ENCODE assay signal across 8 cellular contexts in genomic region chr2:87341601-87342014, GRCh38.
A peak's percentile ranks its signal among the peaks of the same experiment; 100 is the strongest.
DNase-seq lines count a peak whose midpoint lies in the region; ATAC-seq and TF ChIP-seq lines count a peak whose summit lies in the region.
"Not testable (repeated sequence)": the region's sequence is repeated elsewhere in the genome, so short reads cannot be mapped to it uniquely, and the experiment has no call there.

No MANE protein-coding gene starts in this region.

- H3K36me3 ChIP-seq in BJ (ENCODE audit: control insufficient read depth, insufficient read depth, low read length); parathyroid adenoma (ENCODE audit: control insufficient read depth, insufficient read depth, low read length): not testable (repeated sequence)

- H3K9ac ChIP-seq in parathyroid adenoma, result not testable (repeated sequence)

- not testable (repeated sequence) for H3K4me1 ChIP-seq in parathyroid adenoma

- not testable (repeated sequence) for H3K27ac Mint-ChIP-seq in T-helper 2 cell treated with Interferon-gamma antibody and Interleukin-4, amounts not matched to agents 5 μg/mL and 100 μg/mL, for 36 hours; effector memory CD8-positive, alpha-beta T cell

- H3K4me3 ChIP-seq in BJ (ENCODE audit: low read depth, low read length); parathyroid adenoma (ENCODE audit: low read depth, low read length): not testable (repeated sequence)

- not testable (repeated sequence) for H3K4me2 ChIP-seq in parathyroid adenoma (ENCODE audit: low read length)

- H2AFZ ChIP-seq in parathyroid adenoma, result not testable (repeated sequence)

- DNase-seq in BJ (ENCODE audit: low read depth) (peak; percentile 3), HT-29 (ENCODE audit: low spot score) (peak; percentile 35), islet precursor cell (peak; percentile 78)
- peak; percentile 61 for DNase-seq in T-helper 2 cell treated with Interferon-gamma antibody and Interleukin-4, amounts not matched to agents 5 μg/mL and 100 μg/mL, for 36 hours (ENCODE audit: low spot score)
- peak; percentile 55 for DNase-seq in activated effector memory CD4-positive, alpha-beta T cell treated with Interleukin-2 at 50 U/mL for 16 hours
- DNase-seq in effector memory CD8-positive, alpha-beta T cell, result peak; percentile 39 to 57 (median 47)
- DNase-seq in stimulated activated CD8-positive, alpha-beta memory T cell treated with anti-CD3 and anti-CD28 coated beads, Interleukin-15, amount 100 ng/mL, for 48 hours (ENCODE audit: low read depth in 2 of 2), result peak; percentile 4 to 49

- H3K27me3 Mint-ChIP-seq in T-helper 2 cell treated with Interferon-gamma antibody and Interleukin-4, amounts not matched to agents 5 μg/mL and 100 μg/mL, for 36 hours (ENCODE audit: low read depth); effector memory CD8-positive, alpha-beta T cell: not testable (repeated sequence)

- not testable (repeated sequence) for H3K36me3 Mint-ChIP-seq in T-helper 2 cell treated with Interferon-gamma antibody and Interleukin-4, amounts not matched to agents 5 μg/mL and 100 μg/mL, for 36 hours (ENCODE audit: low read depth); effector memory CD8-positive, alpha-beta T cell (ENCODE audit: insufficient read depth)

- not testable (repeated sequence) for H3K9me3 Mint-ChIP-seq in T-helper 2 cell treated with Interferon-gamma antibody and Interleukin-4, amounts not matched to agents 5 μg/mL and 100 μg/mL, for 36 hours; effector memory CD8-positive, alpha-beta T cell

- ATAC-seq in effector memory CD8-positive, alpha-beta T cell (replicated peaks), result not testable (repeated sequence)

- not testable (repeated sequence) for H3K27me3 ChIP-seq in BJ (ENCODE audit: control insufficient read depth, insufficient read depth, low read length); parathyroid adenoma (ENCODE audit: control insufficient read depth, insufficient read depth, low read length)

- TF ChIP-seq CTCF in BJ (IDR thresholded peaks at IDR 0.05; ENCODE audit: insufficient read depth, low read depth, low read length) (peak; percentile 48), parathyroid adenoma (IDR thresholded peaks at IDR 0.05) (peak; percentile 24)

- H3K9me3 ChIP-seq in parathyroid adenoma (ENCODE audit: control insufficient read depth, low read length), result not testable (repeated sequence)

- H3K4me3 Mint-ChIP-seq in T-helper 2 cell treated with Interferon-gamma antibody and Interleukin-4, amounts not matched to agents 5 μg/mL and 100 μg/mL, for 36 hours; effector memory CD8-positive, alpha-beta T cell: not testable (repeated sequence)

- CTCF ChIA-PET in BJ (lab: Yijun Ruan, JAX), result not testable (repeated sequence)

- POLR2A ChIA-PET in BJ (lab: Charles Lee), result not testable (repeated sequence)

- not testable (repeated sequence) for H3K27ac ChIP-seq in parathyroid adenoma

- not testable (repeated sequence) for H3K79me2 ChIP-seq in parathyroid adenoma

- not testable (repeated sequence) for H3K4me1 Mint-ChIP-seq in T-helper 2 cell treated with Interferon-gamma antibody and Interleukin-4, amounts not matched to agents 5 μg/mL and 100 μg/mL, for 36 hours (ENCODE audit: low read depth); effector memory CD8-positive, alpha-beta T cell (ENCODE audit: low read depth in 2 of 2)

Comparison
In these comparisons a context has a peak if more than half of its experiments do, and no peak if none do; other contexts are left out.
1. DNase-seq: peak in every context shown above with its lines; median percentile 78 in islet precursor cell; 61 in T-helper 2 cell treated with Interferon-gamma antibody and Interleukin-4, amounts not matched to agents 5 μg/mL and 100 μg/mL, for 36 hours; 55 in activated effector memory CD4-positive, alpha-beta T cell treated with Interleukin-2 at 50 U/mL for 16 hours; 47 in effector memory CD8-positive, alpha-beta T cell; 35 in HT-29; 26 in stimulated activated CD8-positive, alpha-beta memory T cell treated with anti-CD3 and anti-CD28 coated beads, Interleukin-15, amount 100 ng/mL, for 48 hours; 3 in BJ.